Comparison of ENCODE assay signal across 12 cellular contexts in the genomic region with DNA sequence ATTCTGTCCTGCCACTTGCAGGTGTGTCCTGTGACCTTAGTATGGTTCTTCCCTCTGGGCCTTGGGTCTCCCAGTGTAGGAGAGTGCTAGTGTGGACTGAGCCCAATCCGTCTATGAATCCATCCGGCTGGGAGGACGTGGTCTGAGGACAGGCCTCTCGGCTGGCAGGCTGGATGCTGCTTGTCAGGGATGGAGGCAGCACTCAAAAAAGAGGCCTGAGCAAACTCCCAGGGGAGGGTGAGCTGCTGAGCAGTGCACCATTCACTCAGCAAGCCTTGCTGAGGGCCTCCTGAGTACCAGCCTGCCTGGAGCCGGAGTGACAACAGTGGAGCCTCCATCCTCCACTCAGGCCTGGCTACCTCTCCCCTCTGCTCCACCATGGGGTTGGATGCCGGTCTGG. TPM values are rescaled to one million over a fixed set of nuclear protein-coding genes. Genes with fewer than 3 reads are reported as not detected.
DNase-seq lines count a peak whose midpoint lies in the region; TF ChIP-seq lines count a peak whose summit lies in the region.
"Had no signal": no experiment of that assay in that cellular context is flagged by ENCODE, and none has a peak within 500 bp of the region (broad histone marks: within the 10 kb centered on the region; RNA-seq: fewer than 3 reads in every experiment).

No MANE protein-coding gene starts in this region.

- intact Hi-C loops in colonic mucosa (cut with DNase I): no loop called here

- no peak overlapping the region for H3K27ac ChIP-seq in colonic mucosa
- H3K27ac ChIP-seq in osteoblast (ENCODE audit: low read depth, low read length): no peak overlapping the region
- H3K27ac ChIP-seq: SJSA1 had no signal

- peaks cover 6% of the 10 kb centered on the region for H3K4me1 ChIP-seq in colonic mucosa
- peaks cover 30% of the 10 kb centered on the region for H3K4me1 ChIP-seq in osteoblast (ENCODE audit: insufficient read depth, low read length)

- peaks cover 14% of the 10 kb centered on the region for H4K20me1 ChIP-seq in osteoblast (ENCODE audit: insufficient read depth, low read length)

- H3K36me3 ChIP-seq in colonic mucosa: no peaks in the 10 kb centered on the region
- peaks cover 10% of the 10 kb centered on the region for H3K36me3 ChIP-seq in osteoblast (ENCODE audit: insufficient read depth, low read length)

- no peak for TF ChIP-seq POLR2A in NB4 (IDR thresholded peaks at IDR 0.05; ENCODE audit: extremely low read depth, insufficient read length)

- H3K4me3 ChIP-seq in NB4 (ENCODE audit: low read depth, low read length) (no peak overlapping the region), colonic mucosa (no peak overlapping the region), osteoblast (ENCODE audit: insufficient read depth, low read length) (no peak overlapping the region)

- H3K9ac ChIP-seq in colonic mucosa (ENCODE audit: low read depth in 2 of 2, low read length in 2 of 2): peak overlapping the region; percentile 52 to 70

- H3K27me3 ChIP-seq in colonic mucosa (no peaks in the 10 kb centered on the region), osteoblast (ENCODE audit: insufficient read depth, low read length) (no peaks in the 10 kb centered on the region)
- H3K27me3 ChIP-seq: SJSA1 had no signal

- H3K79me2 ChIP-seq in osteoblast (ENCODE audit: insufficient read depth, low read length): peaks cover 34% of the 10 kb centered on the region

- DNase-seq in NCI-H1436 (lab: John Stamatoyannopoulos, UW) (peak; percentile 37), NCI-H1436 treated with DMSO at 0.1 percent for 48 hours (lab: John Stamatoyannopoulos, UW) (no peak), NB4 (ENCODE audit: low read depth) (peak; percentile 47), colonic mucosa (no peak), osteoblast (ENCODE audit: insufficient read length, low spot score, missing footprints) (no peak), putamen (ENCODE audit: low spot score) (no peak), GF-D8 (lab: John Stamatoyannopoulos, UW) (no peak), SW 1271 (lab: John Stamatoyannopoulos, UW) (no peak)
- DNase-seq: activated naive CD4-positive, alpha-beta T cell; left ventricle myocardium superior; stimulated activated naive CD8-positive, alpha-beta T cell treated with anti-CD3 and anti-CD28 coated beads, Interleukin-15, Interleukin-2, amounts not matched to agents 100 U/mL and 50 U/mL, for 24 hours had no signal

- TF ChIP-seq CTCF in NB4 (IDR thresholded peaks at IDR 0.05; ENCODE audit: low read depth, low read length) (no peak), colonic mucosa (IDR thresholded peaks at IDR 0.05) (no peak), osteoblast (IDR thresholded peaks at IDR 0.05; ENCODE audit: extremely low read depth, low read depth, low read length) (no peak)

- H2AFZ ChIP-seq in osteoblast (ENCODE audit: low read length): no peak overlapping the region

- H3K9me3 ChIP-seq in colonic mucosa (no peaks in the 10 kb centered on the region), osteoblast (ENCODE audit: low read depth, low read length) (no peaks in the 10 kb centered on the region)
- H3K9me3 ChIP-seq: SJSA1 had no signal

- peak overlapping the region; percentile 95 for H3K4me2 ChIP-seq in osteoblast (ENCODE audit: insufficient read depth, low read length)

RNA-seq across cellular contexts. Expression of gene DUSP7, which starts 1.7 kb away (rescaled TPM):
- total RNA-seq in colonic mucosa: 1 to 10 TPM; 9.5 to 9.8 TPM
- 12.7 and 13.8 TPM in 2 replicates for total RNA-seq in osteoblast

Comparison
In these comparisons a context has a peak if more than half of its experiments do, and no peak if none do; other contexts are left out.
1. DNase-seq: peak in NCI-H1436 (single experiment) and NB4 (single experiment); none in NCI-H1436 treated with DMSO at 0.1 percent for 48 hours (single experiment), colonic mucosa (single experiment), osteoblast (single experiment), putamen (single experiment), GF-D8 (single experiment) and SW 1271 (0 of 2).